Comparison of ENCODE assay signal across 34 cellular contexts in genomic region chr15:35089556-35089955, GRCh38. TPM values are rescaled to one million over a fixed set of nuclear protein-coding genes. Genes with fewer than 3 reads are reported as not detected.
"Had no signal": no experiment of that assay in that cellular context is flagged by ENCODE, and none has a peak within 500 bp of the region (broad histone marks: within the 10 kb centered on the region; RNA-seq: fewer than 3 reads in every experiment).

No MANE protein-coding gene starts in this region.

- H3K36me3 ChIP-seq: breast epithelium, cardiac muscle cell, colonic mucosa, gastroesophageal sphincter, heart right ventricle had no signal

- H3K27me3 Mint-ChIP-seq: activated CD4-positive, alpha-beta memory T cell treated with anti-CD3 and anti-CD28 coated beads for 36 hours; activated CD4-positive, alpha-beta T cell treated with anti-CD3 and anti-CD28 coated beads for 36 hours; activated CD4-positive, alpha-beta T cell treated with anti-CD3 and anti-CD28 coated beads, Interleukin-2, amount 10 ng/mL, durations not matched to agents 24 days and 14 days; activated T-helper 17 cell treated with anti-CD3 and anti-CD28 coated beads, Interleukin-2, amount 50 U/mL, for 72 hours had no signal

- H3K4me1 ChIP-seq: breast epithelium, colonic mucosa, heart right ventricle had no signal

- H3K4me1 Mint-ChIP-seq: activated CD4-positive, alpha-beta T cell treated with anti-CD3 and anti-CD28 coated beads for 36 hours; activated CD4-positive, alpha-beta T cell treated with anti-CD3 and anti-CD28 coated beads, Interleukin-2, amount 10 ng/mL, durations not matched to agents 24 days and 14 days; activated T-helper 17 cell treated with anti-CD3 and anti-CD28 coated beads, Interleukin-2, amount 50 U/mL, for 72 hours; brain had no signal

- H3K9me3 ChIP-seq: breast epithelium, colonic mucosa, gastroesophageal sphincter, heart right ventricle had no signal

- ATAC-seq: activated CD4-positive, alpha-beta T cell treated with anti-CD3 and anti-CD28 coated beads for 36 hours; activated CD8-positive, alpha-beta T cell treated with anti-CD3 and anti-CD28 coated beads, Interleukin-2, amount 10 ng/mL, durations not matched to agents 7 days and 5 days; activated T-cell treated with anti-CD3 and anti-CD28 coated beads, Interleukin-2, amount 50 U/mL, for 4 hours; activated T-helper 17 cell treated with anti-CD3 and anti-CD28 coated beads, Interleukin-2, amount 50 U/mL, for 72 hours; esophagus mucosa; gastroesophageal sphincter; heart right ventricle had no signal

- H3K4me3 ChIP-seq: breast epithelium, cardiac muscle cell, colonic mucosa, gastroesophageal sphincter, heart right ventricle had no signal

- H3K27ac ChIP-seq: breast epithelium, cardiac muscle cell, colonic mucosa, gastroesophageal sphincter, heart right ventricle had no signal

- DNase-seq: activated CD4-positive, alpha-beta memory T cell treated with anti-CD3 and anti-CD28 coated beads for 36 hours; activated CD4-positive, alpha-beta T cell treated with anti-CD3 and anti-CD28 coated beads for 36 hours; activated CD4-positive, alpha-beta T cell treated with anti-CD3 and anti-CD28 coated beads, Interleukin-2, amount 10 ng/mL, durations not matched to agents 24 days and 14 days; activated CD4-positive, CD25-positive, alpha-beta regulatory T cell; activated CD4-positive, CD25-positive, alpha-beta regulatory T cell treated with anti-CD3 and anti-CD28 coated beads, Interleukin-2, amount 50 U/mL, for 72 hours; activated CD8-positive, alpha-beta T cell treated with anti-CD3 and anti-CD28 coated beads, Interleukin-2, amount 10 ng/mL, durations not matched to agents 7 days and 5 days; activated effector memory CD4-positive, alpha-beta T cell treated with Interleukin-2 at 50 U/mL for 16 hours; activated gamma-delta T cell treated with Interleukin-2 at 50 U/mL for 16 hours; activated naive CD4-positive, alpha-beta T cell treated with anti-CD3 and anti-CD28 coated beads, Interleukin-2, amount 50 U/mL, for 16 hours; activated naive CD4-positive, alpha-beta T cell treated with Interleukin-2 at 50 U/mL for 16 hours; activated T-cell treated with anti-CD3 and anti-CD28 coated beads, Interleukin-2, amount 50 U/mL, for 4 hours; amniotic stem cell; anterior cingulate cortex; central memory CD4-positive, alpha-beta T cell; cerebellar nuclear complex; colonic mucosa; effector CD8-positive, alpha-beta T cell; foreskin fibroblast; heart right ventricle; T-helper 2 cell had no signal

- H3K4me3 Mint-ChIP-seq: activated CD4-positive, alpha-beta memory T cell treated with anti-CD3 and anti-CD28 coated beads for 36 hours; activated CD4-positive, alpha-beta T cell treated with anti-CD3 and anti-CD28 coated beads for 36 hours; activated CD4-positive, alpha-beta T cell treated with anti-CD3 and anti-CD28 coated beads, Interleukin-2, amount 10 ng/mL, durations not matched to agents 24 days and 14 days; activated CD8-positive, alpha-beta T cell treated with anti-CD3 and anti-CD28 coated beads, Interleukin-2, amount 10 ng/mL, durations not matched to agents 7 days and 5 days; activated naive CD8-positive, alpha-beta T cell; activated T-cell treated with anti-CD3 and anti-CD28 coated beads, Interleukin-2, amount 50 U/mL, for 4 hours; activated T-helper 17 cell treated with anti-CD3 and anti-CD28 coated beads, Interleukin-2, amount 50 U/mL, for 72 hours; brain had no signal

- H3K9me3 Mint-ChIP-seq: activated CD4-positive, alpha-beta memory T cell treated with anti-CD3 and anti-CD28 coated beads for 36 hours; activated CD4-positive, alpha-beta T cell treated with anti-CD3 and anti-CD28 coated beads, Interleukin-2, amount 10 ng/mL, durations not matched to agents 24 days and 14 days had no signal

- H3K36me3 Mint-ChIP-seq: activated CD4-positive, alpha-beta memory T cell treated with anti-CD3 and anti-CD28 coated beads for 36 hours; brain had no signal

- H3K27me3 ChIP-seq: breast epithelium, cardiac muscle cell, colonic mucosa, gastroesophageal sphincter, heart right ventricle had no signal

- H3K27ac Mint-ChIP-seq: activated CD4-positive, alpha-beta memory T cell treated with anti-CD3 and anti-CD28 coated beads for 36 hours; activated CD4-positive, alpha-beta T cell treated with anti-CD3 and anti-CD28 coated beads for 36 hours; activated CD4-positive, alpha-beta T cell treated with anti-CD3 and anti-CD28 coated beads, Interleukin-2, amount 10 ng/mL, durations not matched to agents 24 days and 14 days; activated CD8-positive, alpha-beta T cell treated with anti-CD3 and anti-CD28 coated beads, Interleukin-2, amount 10 ng/mL, durations not matched to agents 7 days and 5 days; activated naive CD8-positive, alpha-beta T cell; activated T-helper 17 cell treated with anti-CD3 and anti-CD28 coated beads, Interleukin-2, amount 50 U/mL, for 72 hours; brain had no signal

RNA-seq across cellular contexts. Expression of gene NANOGP8, which starts 4.5 kb away (rescaled TPM):
- total RNA-seq: activated CD4-positive, alpha-beta memory T cell treated with anti-CD3 and anti-CD28 coated beads for 36 hours; activated CD4-positive, alpha-beta T cell treated with anti-CD3 and anti-CD28 coated beads for 36 hours; activated CD4-positive, alpha-beta T cell treated with anti-CD3 and anti-CD28 coated beads, Interleukin-2, amount 10 ng/mL, durations not matched to agents 24 days and 14 days; activated CD8-positive, alpha-beta memory T cell treated with anti-CD3 and anti-CD28 coated beads for 36 hours; activated CD8-positive, alpha-beta T cell treated with anti-CD3 and anti-CD28 coated beads, Interleukin-2, amount 10 ng/mL, durations not matched to agents 7 days and 5 days; activated T-cell treated with anti-CD3 and anti-CD28 coated beads, Interleukin-2, amount 50 U/mL, for 4 hours; activated T-helper 17 cell treated with anti-CD3 and anti-CD28 coated beads, Interleukin-2, amount 50 U/mL, for 72 hours; cardiac muscle cell; colonic mucosa; dermis microvascular lymphatic vessel endothelial cell; endothelial cell of umbilical vein; epithelial cell of proximal tubule; glomerular endothelial cell; T-helper 1 cell treated with Interleukin-12 subunit alpha and Interleukin-12 subunit beta and Interleukin-4 antibody, amounts not matched to agents 30 ng/mL and 1 ng/mL, for 36 hours had no signal
- polyA plus RNA-seq: adipose tissue, cardiac muscle cell, endothelial cell of umbilical vein, heart right ventricle had no signal
